Comparison of ENCODE assay signal across 1 cellular context in genomic region chr1:46184920-46185658, GRCh38.
TF ChIP-seq lines count a peak whose summit lies in the region.

No MANE protein-coding gene starts in this region.

TF ChIP-seq in GM23338, 12 proteins besides CTCF, POLR2A, EP300 and RAD21 (continued from another document):
- TF ChIP-seq ZNF462 (CRISPR knock-in tag; IDR thresholded peaks at IDR 0.05) (no peak), ETS1 (IDR thresholded peaks at IDR 0.05) (no peak), ZNF114 (CRISPR knock-in tag; IDR thresholded peaks at IDR 0.05) (no peak), EZH2phosphoT487 (IDR thresholded peaks at IDR 0.05; ENCODE audit: unreplicated experiment) (no peak), REST (IDR thresholded peaks at IDR 0.05; ENCODE audit: unreplicated experiment) (no peak), NANOG (IDR thresholded peaks at IDR 0.05; ENCODE audit: borderline replicate concordance) (no peak)
